Comparison of ENCODE assay signal across 8 cellular contexts in the genomic region with DNA sequence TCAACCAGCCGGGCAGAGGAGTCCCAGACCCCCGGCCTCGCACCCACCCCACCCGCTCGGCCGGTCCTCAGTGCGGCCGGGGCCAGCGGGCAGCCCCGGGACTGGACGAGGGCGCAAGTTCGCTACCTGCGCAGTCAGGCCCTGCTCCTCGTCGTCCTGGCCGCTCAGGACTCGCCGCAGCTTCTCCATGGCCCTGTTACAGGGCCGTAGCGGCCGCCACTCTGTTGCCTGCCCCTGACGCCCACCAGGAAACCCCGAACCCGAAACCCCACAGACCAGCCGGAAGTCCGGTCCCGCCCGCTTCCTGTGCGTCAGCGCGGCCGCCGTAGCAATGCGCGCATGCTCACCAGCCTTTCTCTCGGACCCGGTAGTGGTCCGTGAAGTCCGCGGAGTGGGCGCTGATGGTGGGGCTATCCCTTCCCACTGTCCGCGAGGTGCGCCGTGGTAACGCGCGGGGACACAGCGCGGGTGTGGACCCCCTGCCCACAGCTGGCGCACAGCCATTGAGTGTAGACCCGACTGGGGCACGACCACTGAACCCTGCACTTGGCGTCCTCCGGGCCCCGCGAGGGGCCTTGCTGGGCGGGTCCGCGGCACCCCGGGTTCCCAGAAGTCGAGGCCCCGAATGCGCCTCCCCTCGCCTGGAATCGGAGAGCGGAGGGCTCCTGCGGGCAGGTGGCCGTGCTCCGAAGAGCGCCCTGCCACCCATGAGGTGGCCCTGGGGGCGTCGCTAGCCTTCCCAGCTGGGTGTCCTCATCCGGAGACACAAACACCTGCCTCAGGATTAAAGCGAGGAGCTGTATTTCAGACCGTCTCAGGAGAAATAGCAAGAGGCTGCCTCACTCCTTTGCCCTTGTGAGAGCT. TPM values are rescaled to one million over a fixed set of nuclear protein-coding genes. Genes with fewer than 3 reads are reported as not detected.
DNase-seq lines count a peak whose midpoint lies in the region; ATAC-seq, FAIRE-seq and TF ChIP-seq lines count a peak whose summit lies in the region.

A gene (minus strand): TSS at position 253 of the 864 bp plus-strand sequence. CDS start 64 bp downstream, at position 189.

- TF ChIP-seq CTCF in fibroblast of mammary gland (conservative IDR thresholded peaks at IDR 0.05; ENCODE audit: control insufficient read depth, insufficient read depth, low read depth, low read length) (no peak), natural killer cell (IDR thresholded peaks at IDR 0.05) (no peak)

- peaks cover 12% of the 10 kb centered on the region for H3K36me3 Mint-ChIP-seq in activated T-helper 1 cell treated with anti-CD3 and anti-CD28 coated beads, Interleukin-12 subunit alpha, Interleukin-12 subunit beta, Interleukin-2, Interleukin-4 antibody, amounts not matched to agents 30 ng/mL and 10 ng/mL and 1 ng/mL, durations not matched to agents 14 hours and 24 hours and 36 hours (ENCODE audit: low read depth)
- H3K36me3 Mint-ChIP-seq in natural killer cell: peaks cover 2% of the 10 kb centered on the region

- no peaks in the 10 kb centered on the region for H3K9me3 Mint-ChIP-seq in activated T-helper 1 cell treated with anti-CD3 and anti-CD28 coated beads, Interleukin-12 subunit alpha, Interleukin-12 subunit beta, Interleukin-2, Interleukin-4 antibody, amounts not matched to agents 30 ng/mL and 10 ng/mL and 1 ng/mL, durations not matched to agents 14 hours and 24 hours and 36 hours
- no peaks in the 10 kb centered on the region for H3K9me3 Mint-ChIP-seq in natural killer cell

- no peak for FAIRE-seq in RCC 7860 (lab: Jason Lieb, UNC)

- ATAC-seq in GM21526 (IDR thresholded peaks at IDR 0.05; ENCODE audit: low FRiP score, unreplicated experiment): peak; percentile 91
- ATAC-seq in natural killer cell: peak; percentile 76 to 89 (median 86)

- H3K27ac Mint-ChIP-seq in activated T-helper 1 cell treated with anti-CD3 and anti-CD28 coated beads, Interleukin-12 subunit alpha, Interleukin-12 subunit beta, Interleukin-2, Interleukin-4 antibody, amounts not matched to agents 30 ng/mL and 10 ng/mL and 1 ng/mL, durations not matched to agents 14 hours and 24 hours and 36 hours: peak within 1 kb of the TSS; percentile 88
- H3K27ac Mint-ChIP-seq in natural killer cell: peak within 1 kb of the TSS; percentile 93 to 97

- DNase-seq in DMS53 (lab: John Stamatoyannopoulos, UW) (peak; percentile 84), HuH-7 (ENCODE audit: low spot score) (peak; percentile 98), RCC 7860 (ENCODE audit: low spot score) (peak; percentile 37), fibroblast of mammary gland (ENCODE audit: low read depth) (peak; percentile 66), natural killer cell (peak; percentile 90)
- DNase-seq in activated T-helper 1 cell treated with anti-CD3 and anti-CD28 coated beads, Interleukin-12 subunit alpha, Interleukin-12 subunit beta, Interleukin-2, Interleukin-4 antibody, amounts not matched to agents 30 ng/mL and 10 ng/mL and 1 ng/mL, durations not matched to agents 14 hours and 24 hours and 36 hours (ENCODE audit: low spot score): peak; percentile 80
- peak; percentile 25 to 55 (median 44) for DNase-seq in stimulated activated naive CD4-positive, alpha-beta T cell (lab: John Stamatoyannopoulos, UW)

- peaks cover 18% of the 10 kb centered on the region for H3K4me1 Mint-ChIP-seq in activated T-helper 1 cell treated with anti-CD3 and anti-CD28 coated beads, Interleukin-12 subunit alpha, Interleukin-12 subunit beta, Interleukin-2, Interleukin-4 antibody, amounts not matched to agents 30 ng/mL and 10 ng/mL and 1 ng/mL, durations not matched to agents 14 hours and 24 hours and 36 hours (ENCODE audit: low read depth)
- peaks cover 18 to 19% of the 10 kb centered on the region in 2 donors for H3K4me1 Mint-ChIP-seq in natural killer cell

- peaks cover 13% of the 10 kb centered on the region for H3K27me3 Mint-ChIP-seq in activated T-helper 1 cell treated with anti-CD3 and anti-CD28 coated beads, Interleukin-12 subunit alpha, Interleukin-12 subunit beta, Interleukin-2, Interleukin-4 antibody, amounts not matched to agents 30 ng/mL and 10 ng/mL and 1 ng/mL, durations not matched to agents 14 hours and 24 hours and 36 hours (ENCODE audit: insufficient read depth)
- peaks cover 3 to 7% of the 10 kb centered on the region in 2 donors for H3K27me3 Mint-ChIP-seq in natural killer cell (ENCODE audit: low read depth in 2 of 2)

- H3K4me3 Mint-ChIP-seq in activated T-helper 1 cell treated with anti-CD3 and anti-CD28 coated beads, Interleukin-12 subunit alpha, Interleukin-12 subunit beta, Interleukin-2, Interleukin-4 antibody, amounts not matched to agents 30 ng/mL and 10 ng/mL and 1 ng/mL, durations not matched to agents 14 hours and 24 hours and 36 hours: peak within 1 kb of the TSS; percentile 89
- peak within 1 kb of the TSS; percentile 97 for H3K4me3 Mint-ChIP-seq in natural killer cell

- peak within 1 kb of the TSS; percentile 66 for H3K4me3 ChIP-seq in fibroblast of mammary gland (ENCODE audit: control insufficient read depth, low read depth, low read length)

- intact Hi-C loops in activated T-helper 1 cell treated with anti-CD3 and anti-CD28 coated beads, Interleukin-12 subunit alpha, Interleukin-12 subunit beta, Interleukin-2, Interleukin-4 antibody, amounts not matched to agents 30 ng/mL and 10 ng/mL and 1 ng/mL, durations not matched to agents 14 hours and 24 hours and 36 hours (cut with micrococcal nuclease): loop anchor here (1.0 to 2.0 kb wide), 2 partner anchors 41 to 76 kb away; no protein-coding TSS in a partner anchor
- intact Hi-C loops in natural killer cell (cut with micrococcal nuclease): loop anchor here (5.0 kb wide), 1 partner anchor 85 kb away; no protein-coding TSS in a partner anchor

RNA-seq across cellular contexts. Expression of the gene that starts here (rescaled TPM):
- total RNA-seq in activated T-helper 1 cell treated with anti-CD3 and anti-CD28 coated beads, Interleukin-12 subunit alpha, Interleukin-12 subunit beta, Interleukin-2, Interleukin-4 antibody, amounts not matched to agents 30 ng/mL and 10 ng/mL and 1 ng/mL, durations not matched to agents 14 hours and 24 hours and 36 hours: 57.6 and 63.3 TPM in 2 replicates
- total RNA-seq in natural killer cell: 10 to 100 TPM; 32.8 to 44.7 (median 33.5) TPM

Comparison
In these comparisons a context has a peak if more than half of its experiments do, and no peak if none do; other contexts are left out.
1. Peak in every context shown above with its lines: DNase-seq, ATAC-seq and H3K4me3 ChIP-seq.
2. DNase-seq: peak in every context shown above with its lines; median percentile 98 in HuH-7; 90 in natural killer cell; 84 in DMS53; 80 in activated T-helper 1 cell treated with anti-CD3 and anti-CD28 coated beads, Interleukin-12 subunit alpha, Interleukin-12 subunit beta, Interleukin-2, Interleukin-4 antibody, amounts not matched to agents 30 ng/mL and 10 ng/mL and 1 ng/mL, durations not matched to agents 14 hours and 24 hours and 36 hours; 66 in fibroblast of mammary gland; 44 in stimulated activated naive CD4-positive, alpha-beta T cell; 37 in RCC 7860.